Comparison of ENCODE assay signal across 7 cellular contexts in the genomic region with DNA sequence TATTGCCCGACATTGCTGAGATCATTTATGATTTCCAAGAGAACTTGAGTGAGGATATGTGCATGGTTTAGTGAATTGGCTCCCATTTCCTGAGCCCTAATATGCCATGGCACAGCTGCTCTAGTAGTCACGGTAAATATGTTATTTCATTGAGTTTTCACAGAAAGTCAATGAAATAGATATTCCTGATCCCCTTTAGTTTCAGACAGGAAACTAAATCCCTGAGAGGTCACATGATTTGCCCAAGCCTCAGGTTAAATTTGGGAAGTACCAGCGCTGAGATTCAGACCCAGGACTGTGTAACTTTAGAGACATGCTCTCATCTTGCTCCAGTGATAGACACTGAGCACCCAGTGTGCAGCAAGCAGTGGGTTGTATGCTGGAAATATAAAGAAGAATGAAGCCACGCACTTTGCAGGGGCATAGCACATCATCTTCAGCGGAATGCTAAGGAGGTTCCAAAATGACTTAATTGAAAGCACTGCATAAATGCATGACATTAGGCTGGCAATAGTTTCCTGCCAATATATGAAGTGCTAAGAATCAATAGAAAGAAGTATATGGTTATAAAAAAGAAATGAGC.
"Had no signal": no experiment of that assay in that cellular context is flagged by ENCODE, and none has a peak within 500 bp of the region (broad histone marks: within the 10 kb centered on the region; RNA-seq: fewer than 3 reads in every experiment).

No MANE protein-coding gene starts in this region.

- DNase-seq: GDM1, GF-D8 had no signal

- H3K4me3 ChIP-seq: GM12878 had no signal

- ATAC-seq: GM12878 had no signal

- FAIRE-seq: G401.6, GM12878, GM12892, GM18507, GM19239 had no signal
